Comparison of ENCODE assay signal across 8 cellular contexts in genomic region chr3:143895805-143896204, GRCh38. TPM values are rescaled to one million over a fixed set of nuclear protein-coding genes. Genes with fewer than 3 reads are reported as not detected.
DNase-seq lines count a peak whose midpoint lies in the region; ATAC-seq, FAIRE-seq and TF ChIP-seq lines count a peak whose summit lies in the region.

No MANE protein-coding gene starts in this region.

- H2AFZ ChIP-seq in endothelial cell of umbilical vein (ENCODE audit: low read depth, low read length): no peak overlapping the region

- H3K4me1 ChIP-seq in endothelial cell of umbilical vein (ENCODE audit: control insufficient read depth, extremely low read depth, insufficient read depth, low read length): peaks cover 3% of the 10 kb centered on the region
- H3K4me1 ChIP-seq in vagina: peaks cover 8% of the 10 kb centered on the region

- no TSS peak for BruUV-seq in endothelial cell of umbilical vein (replicated peaks; lab: Mats Ljungman, UMichigan)

- no peak overlapping the region for H3K4me2 ChIP-seq in endothelial cell of umbilical vein (ENCODE audit: insufficient read depth, low read length)

- H3K36me3 Mint-ChIP-seq in natural killer cell: no peaks in the 10 kb centered on the region
- no peaks in the 10 kb centered on the region for H3K36me3 Mint-ChIP-seq in natural killer cell treated with Interleukin-12 subunit alpha and Interleukin-12 subunit beta and Interleukin-15 and Interleukin-18, amount 100 ng/mL, for 72 hours

- no peaks in the 10 kb centered on the region for H3K36me3 ChIP-seq in endothelial cell of umbilical vein (ENCODE audit: control insufficient read depth in 2 of 2, extremely low read depth in 1 of 2, insufficient read depth in 2 of 2, low read length in 2 of 2)
- no peaks in the 10 kb centered on the region for H3K36me3 ChIP-seq in vagina

- POLR2A ChIA-PET in endothelial cell of umbilical vein (lab: Charles Lee): no interaction called here

- TF ChIP-seq POLR2A in endothelial cell of umbilical vein (IDR thresholded peaks at IDR 0.05; ENCODE audit: low read depth, low read length) (no peak), vagina (IDR thresholded peaks at IDR 0.05) (no peak)

- no peak overlapping the region for H3K27ac Mint-ChIP-seq in natural killer cell
- no peak overlapping the region for H3K27ac Mint-ChIP-seq in natural killer cell treated with Interleukin-12 subunit alpha and Interleukin-12 subunit beta and Interleukin-15 and Interleukin-18, amount 100 ng/mL, for 72 hours

- TF ChIP-seq CTCF in natural killer cell (IDR thresholded peaks at IDR 0.05) (peak; percentile 32), endothelial cell of umbilical vein (IDR thresholded peaks at IDR 0.05; ENCODE audit: extremely low read depth in 1 of 2, insufficient read depth in 1 of 2, low read depth in 1 of 2, low read length in 2 of 2) (no peak), vagina (IDR thresholded peaks at IDR 0.05) (no peak)

- DNase-seq in natural killer cell: no peak
- no peak for DNase-seq in natural killer cell treated with Interleukin-12 subunit alpha and Interleukin-12 subunit beta and Interleukin-15 and Interleukin-18, amount 100 ng/mL, for 72 hours (ENCODE audit: low spot score)
- DNase-seq in NCI-H82 (lab: John Stamatoyannopoulos, UW): peak; percentile 37
- DNase-seq in endothelial cell of umbilical vein (ENCODE audit: low read depth, low spot score): peak; percentile 30
- no peak for DNase-seq in vagina (ENCODE audit: extremely low spot score in 2 of 2)

- no peaks in the 10 kb centered on the region for H3K9me3 ChIP-seq in endothelial cell of umbilical vein (replicated peaks; ENCODE audit: control insufficient read depth, insufficient read depth, low read length)
- H3K9me3 ChIP-seq in vagina: no peaks in the 10 kb centered on the region

- CTCF ChIA-PET in endothelial cell of umbilical vein (lab: Charles Lee): interaction anchor here (0.6 to 1.8 kb wide), 15 partner anchors 9 to 1911 kb away, joined by 3 to 24 read pairs (median 5); partner anchors contain the start of gene DIPK2A

- H3K27me3 ChIP-seq in endothelial cell of umbilical vein (ENCODE audit: control insufficient read depth in 2 of 2, insufficient read depth in 2 of 2, low read length in 2 of 2) (no peaks in the 10 kb centered on the region), vagina (no peaks in the 10 kb centered on the region)

- intact Hi-C loops in natural killer cell (cut with micrococcal nuclease): no loop called here
- intact Hi-C loops in endothelial cell of umbilical vein (cut with micrococcal nuclease): loop anchor here (1.0 kb wide), 2 partner anchors 875 to 1872 kb away; no protein-coding TSS in a partner anchor
- intact Hi-C loops in vagina (cut with DNase I): no loop called here

- H3K27ac ChIP-seq in endothelial cell of umbilical vein (ENCODE audit: insufficient read depth, low read depth, low read length): no peak overlapping the region
- no peak overlapping the region for H3K27ac ChIP-seq in vagina

- H3K4me3 ChIP-seq in endothelial cell of umbilical vein (replicated peaks in 1 of 3; ENCODE audit: insufficient read depth in 1 of 3, low read depth in 1 of 3, low read length in 3 of 3) (no peak overlapping the region), vagina (no peak overlapping the region)

- H3K9me3 Mint-ChIP-seq in natural killer cell: no peaks in the 10 kb centered on the region
- no peaks in the 10 kb centered on the region for H3K9me3 Mint-ChIP-seq in natural killer cell treated with Interleukin-12 subunit alpha and Interleukin-12 subunit beta and Interleukin-15 and Interleukin-18, amount 100 ng/mL, for 72 hours

- H3K9ac ChIP-seq in endothelial cell of umbilical vein (replicated peaks; ENCODE audit: extremely low read depth, insufficient read depth, low read length): no peak overlapping the region

- no peaks in the 10 kb centered on the region for H3K9me1 ChIP-seq in endothelial cell of umbilical vein (replicated peaks; ENCODE audit: control insufficient read depth, extremely low read depth, insufficient read depth, low read length)

- no peaks in the 10 kb centered on the region for H3K4me1 Mint-ChIP-seq in natural killer cell
- no peaks in the 10 kb centered on the region for H3K4me1 Mint-ChIP-seq in natural killer cell treated with Interleukin-12 subunit alpha and Interleukin-12 subunit beta and Interleukin-15 and Interleukin-18, amount 100 ng/mL, for 72 hours (ENCODE audit: low read depth in 2 of 2)

- dilution Hi-C loops in endothelial cell of umbilical vein (cut with MboI; ENCODE audit: extremely low pct_ligation_motif_present, low sequenced_read_pairs): no loop called here

- FAIRE-seq in endothelial cell of umbilical vein (lab: Jason Lieb, UNC): no peak

- ATAC-seq in natural killer cell: no peak
- no peak for ATAC-seq in natural killer cell treated with Interleukin-12 subunit alpha and Interleukin-12 subunit beta and Interleukin-15 and Interleukin-18, amount 100 ng/mL, for 72 hours
- no peak for ATAC-seq in HG03280 (IDR thresholded peaks at IDR 0.05; ENCODE audit: unreplicated experiment)
- ATAC-seq in HG02798 (IDR thresholded peaks at IDR 0.05; ENCODE audit: poor library complexity, unreplicated experiment): no peak
- no peak for ATAC-seq in HG03342 (IDR thresholded peaks at IDR 0.05; ENCODE audit: unreplicated experiment)

- peaks cover 7 to 12% of the 10 kb centered on the region in 2 donors for H3K27me3 Mint-ChIP-seq in natural killer cell (ENCODE audit: low read depth in 2 of 2)
- peaks cover 12 to 39% of the 10 kb centered on the region in 2 donors for H3K27me3 Mint-ChIP-seq in natural killer cell treated with Interleukin-12 subunit alpha and Interleukin-12 subunit beta and Interleukin-15 and Interleukin-18, amount 100 ng/mL, for 72 hours

- H4K20me1 ChIP-seq in endothelial cell of umbilical vein (replicated peaks; ENCODE audit: control insufficient read depth, extremely low read depth, insufficient read depth, low read length): no peaks in the 10 kb centered on the region

- H3K4me3 Mint-ChIP-seq in natural killer cell: no peak overlapping the region
- no peak overlapping the region for H3K4me3 Mint-ChIP-seq in natural killer cell treated with Interleukin-12 subunit alpha and Interleukin-12 subunit beta and Interleukin-15 and Interleukin-18, amount 100 ng/mL, for 72 hours

- H3K79me2 ChIP-seq in endothelial cell of umbilical vein (ENCODE audit: control insufficient read depth, insufficient read depth, low read length): no peaks in the 10 kb centered on the region

TF ChIP-seq in endothelial cell of umbilical vein, 7 proteins besides CTCF, POLR2A, EP300 and RAD21:
- no peak for TF ChIP-seq GATA2 (IDR thresholded peaks at IDR 0.05; ENCODE audit: insufficient read depth, insufficient read length, low read depth, low read length)
- TF ChIP-seq FOS (IDR thresholded peaks at IDR 0.05; ENCODE audit: borderline replicate concordance, insufficient read depth, low read length): no peak
TF ChIP-seq in endothelial cell of umbilical vein: peak in this region for 0.

RNA-seq across cellular contexts. Expression of gene SLC9A9, which starts 47.5 kb away (rescaled TPM):
- total RNA-seq in natural killer cell: 10 to 100 TPM; 24.0 to 29.1 (median 27.2) TPM
- 10 to 100 TPM; 11.0 to 11.9 TPM for total RNA-seq in natural killer cell treated with Interleukin-12 subunit alpha and Interleukin-12 subunit beta and Interleukin-15 and Interleukin-18, amount 100 ng/mL, for 72 hours
- total RNA-seq in endothelial cell of umbilical vein: 1.3 and 1.5 TPM in 2 replicates
- polyA plus RNA-seq in endothelial cell of umbilical vein: 1.8 TPM in 2 replicates
- polyA plus RNA-seq in endothelial cell of umbilical vein (2011; cell fraction: cytosol; rRNA removed): 1.2 and 1.5 TPM in 2 replicates
- 2.1 and 2.3 TPM in 2 replicates for polyA plus RNA-seq in endothelial cell of umbilical vein (2011; cell fraction: nucleus; rRNA removed)
- polyA plus RNA-seq in endothelial cell of umbilical vein (2012): 0.16 and 0.59 TPM in 2 replicates
- polyA minus RNA-seq in endothelial cell of umbilical vein: 5.3 and 15.1 TPM in 2 replicates
- polyA minus RNA-seq in endothelial cell of umbilical vein (2011; cell fraction: cytosol; rRNA and poly(A)+ RNA removed): not detected
- 13.7 and 19.2 TPM in 2 replicates for polyA minus RNA-seq in endothelial cell of umbilical vein (2011; cell fraction: nucleus; rRNA and poly(A)+ RNA removed)
- 30.7 TPM for total RNA-seq in vagina

Comparison
In these comparisons a context has a peak if more than half of its experiments do, and no peak if none do; other contexts are left out.
1. DNase-seq: peak in NCI-H82 (single experiment) and endothelial cell of umbilical vein (single experiment); none in natural killer cell (single experiment), natural killer cell treated with Interleukin-12 subunit alpha and Interleukin-12 subunit beta and Interleukin-15 and Interleukin-18, amount 100 ng/mL, for 72 hours (single experiment) and vagina (0 of 2).